ENCODE assay signal across 25 cellular contexts in genomic region chr20:57060407-57061057, GRCh38.
A peak's percentile ranks its signal among the peaks of the same experiment; 100 is the strongest.
DNase-seq lines count a peak whose midpoint lies in the region; ATAC-seq and TF ChIP-seq lines count a peak whose summit lies in the region.
"Had no signal": no experiment of that assay in that cellular context is flagged by ENCODE, and none has a peak within 500 bp of the region (broad histone marks: within the 10 kb centered on the region; RNA-seq: fewer than 3 reads in every experiment).

No MANE protein-coding gene starts in this region.

- ATAC-seq in activated T-helper 17 cell treated with anti-CD3 and anti-CD28 coated beads, Interleukin-2, amount 50 U/mL, for 72 hours (replicated peaks): peak; percentile 34
- ATAC-seq in sciatic nerve: no peak
- no peak for ATAC-seq in naive thymus-derived CD8-positive, alpha-beta T cell
- ATAC-seq: heart left ventricle; stimulated activated naive CD8-positive, alpha-beta T cell treated with anti-CD3 and anti-CD28 coated beads, Interleukin-15, Interleukin-2, amounts not matched to agents 100 U/mL and 50 U/mL, for 24 hours had no signal

- H3K27ac Mint-ChIP-seq in CD14-positive monocyte (no peak overlapping the region), progenitor cell of endocrine pancreas (no peak overlapping the region)
- no peak overlapping the region for H3K27ac Mint-ChIP-seq in activated T-helper 17 cell treated with anti-CD3 and anti-CD28 coated beads, Interleukin-2, amount 50 U/mL, for 72 hours
- no peak overlapping the region for H3K27ac Mint-ChIP-seq in naive thymus-derived CD8-positive, alpha-beta T cell
- H3K27ac Mint-ChIP-seq: activated T-helper 1 cell treated with anti-CD3 and anti-CD28 coated beads, Interleukin-12 subunit alpha, Interleukin-12 subunit beta, Interleukin-2, Interleukin-4 antibody, amounts not matched to agents 30 ng/mL and 10 ng/mL and 1 ng/mL, durations not matched to agents 14 hours and 24 hours and 36 hours; neural progenitor cell; WTC11 had no signal

- TF ChIP-seq CTCF in CD14-positive monocyte (IDR thresholded peaks at IDR 0.05) (no peak), progenitor cell of endocrine pancreas (IDR thresholded peaks at IDR 0.05; ENCODE audit: unreplicated experiment) (no peak), thyroid gland (IDR thresholded peaks at IDR 0.05) (no peak)

- no peak overlapping the region for H3K27ac ChIP-seq in thyroid gland
- H3K27ac ChIP-seq: BLaER1, coronary artery, heart left ventricle, KMS-11, neural progenitor cell had no signal

- H3K9me3 ChIP-seq in thyroid gland: no peaks in the 10 kb centered on the region
- H3K9me3 ChIP-seq: BLaER1, heart left ventricle had no signal

- H3K36me3 ChIP-seq in thyroid gland: no peaks in the 10 kb centered on the region
- H3K36me3 ChIP-seq: BLaER1, heart left ventricle, neural progenitor cell had no signal

- H3K27me3 Mint-ChIP-seq in CD14-positive monocyte (ENCODE audit: low read depth in 3 of 3) (peaks cover 2 to 29% (median 9%) of the 10 kb centered on the region in 3 donors), progenitor cell of endocrine pancreas (peaks cover 46% of the 10 kb centered on the region)
- peaks cover 20% of the 10 kb centered on the region for H3K27me3 Mint-ChIP-seq in activated T-helper 17 cell treated with anti-CD3 and anti-CD28 coated beads, Interleukin-2, amount 50 U/mL, for 72 hours
- peaks cover 14 to 27% (median 18%) of the 10 kb centered on the region in 5 donors for H3K27me3 Mint-ChIP-seq in naive thymus-derived CD8-positive, alpha-beta T cell

- 77 to 79% methylated on average over 6 to 7 of the region's 8 CpGs for WGBS in thyroid gland, 2 donors

- H3K9me3 Mint-ChIP-seq in CD14-positive monocyte (peaks cover 0 to 2% (median 0%) of the 10 kb centered on the region in 7 donors), progenitor cell of endocrine pancreas (ENCODE audit: low read depth) (no peaks in the 10 kb centered on the region)
- no peaks in the 10 kb centered on the region for H3K9me3 Mint-ChIP-seq in activated T-helper 17 cell treated with anti-CD3 and anti-CD28 coated beads, Interleukin-2, amount 50 U/mL, for 72 hours
- no peaks in the 10 kb centered on the region for H3K9me3 Mint-ChIP-seq in naive thymus-derived CD8-positive, alpha-beta T cell
- H3K9me3 Mint-ChIP-seq: activated T-helper 1 cell treated with anti-CD3 and anti-CD28 coated beads, Interleukin-12 subunit alpha, Interleukin-12 subunit beta, Interleukin-2, Interleukin-4 antibody, amounts not matched to agents 30 ng/mL and 10 ng/mL and 1 ng/mL, durations not matched to agents 14 hours and 24 hours and 36 hours; WTC11 had no signal

- intact Hi-C loops in CD14-positive monocyte (cut with micrococcal nuclease): no loop called here
- intact Hi-C loops in sciatic nerve (cut with DNase I): no loop called here
- intact Hi-C loops in thyroid gland (cut with DNase I): no loop called here

- H3K4me3 Mint-ChIP-seq in CD14-positive monocyte (no peak overlapping the region), progenitor cell of endocrine pancreas (ENCODE audit: low read depth) (no peak overlapping the region)
- H3K4me3 Mint-ChIP-seq in activated T-helper 17 cell treated with anti-CD3 and anti-CD28 coated beads, Interleukin-2, amount 50 U/mL, for 72 hours: no peak overlapping the region
- no peak overlapping the region for H3K4me3 Mint-ChIP-seq in naive thymus-derived CD8-positive, alpha-beta T cell
- H3K4me3 Mint-ChIP-seq: activated T-helper 1 cell treated with anti-CD3 and anti-CD28 coated beads, Interleukin-12 subunit alpha, Interleukin-12 subunit beta, Interleukin-2, Interleukin-4 antibody, amounts not matched to agents 30 ng/mL and 10 ng/mL and 1 ng/mL, durations not matched to agents 14 hours and 24 hours and 36 hours; neural progenitor cell; WTC11 had no signal

- H3K4me1 ChIP-seq in thyroid gland: peaks cover 0 to 11% of the 10 kb centered on the region in 2 donors
- H3K4me1 ChIP-seq: heart left ventricle had no signal

- H3K4me3 ChIP-seq in thyroid gland (replicated peaks in 1 of 3): no peak overlapping the region
- H3K4me3 ChIP-seq: BLaER1, coronary artery, heart left ventricle, lung, neural progenitor cell had no signal

- no peaks in the 10 kb centered on the region for H3K36me3 Mint-ChIP-seq in CD14-positive monocyte
- no peaks in the 10 kb centered on the region for H3K36me3 Mint-ChIP-seq in activated T-helper 17 cell treated with anti-CD3 and anti-CD28 coated beads, Interleukin-2, amount 50 U/mL, for 72 hours (ENCODE audit: low read depth)
- H3K36me3 Mint-ChIP-seq in progenitor cell of endocrine pancreas (ENCODE audit: insufficient read depth): no peaks in the 10 kb centered on the region
- H3K36me3 Mint-ChIP-seq in naive thymus-derived CD8-positive, alpha-beta T cell: no peaks in the 10 kb centered on the region
- H3K36me3 Mint-ChIP-seq: neural progenitor cell, WTC11 had no signal

- POLR2A ChIA-PET in naive thymus-derived CD8-positive, alpha-beta T cell (lab: Charles Lee): no interaction called here

- no peaks in the 10 kb centered on the region for H3K27me3 ChIP-seq in thyroid gland

- no peaks in the 10 kb centered on the region for H3K4me1 Mint-ChIP-seq in CD14-positive monocyte
- peaks cover 4% of the 10 kb centered on the region for H3K4me1 Mint-ChIP-seq in activated T-helper 17 cell treated with anti-CD3 and anti-CD28 coated beads, Interleukin-2, amount 50 U/mL, for 72 hours
- H3K4me1 Mint-ChIP-seq in progenitor cell of endocrine pancreas (ENCODE audit: low read depth): no peaks in the 10 kb centered on the region
- no peaks in the 10 kb centered on the region for H3K4me1 Mint-ChIP-seq in naive thymus-derived CD8-positive, alpha-beta T cell

- no peak for TF ChIP-seq POLR2A in thyroid gland (IDR thresholded peaks at IDR 0.05)

- DNase-seq in CD14-positive monocyte (ENCODE audit: low spot score) (peak; percentile 38), HT1080 (ENCODE audit: low read depth) (peak; percentile 62), sciatic nerve (ENCODE audit: low spot score) (peak; percentile 28), progenitor cell of endocrine pancreas (ENCODE audit: low spot score, unreplicated experiment) (no peak), thyroid gland (no peak)
- no peak for DNase-seq in naive thymus-derived CD8-positive, alpha-beta T cell
- DNase-seq: activated CD4-positive, alpha-beta T cell treated with anti-CD3 and anti-CD28 coated beads, Interleukin-2, amount 50 U/mL, for 4 hours; activated naive CD4-positive, alpha-beta T cell treated with anti-CD3 and anti-CD28 coated beads, Interleukin-2, amount 50 U/mL, for 16 hours; amniotic stem cell; effector memory CD4-positive, alpha-beta T cell; heart left ventricle; kidney glomerular epithelial cell; NCI-H1417 treated with DMSO at 0.1 percent for 48 hours; NCI-H446 treated with DMSO at 0.1 percent for 48 hours; SHP77 treated with DMSO at 0.1 percent for 48 hours; stimulated activated CD4-positive, alpha-beta T cell treated with anti-CD3 and anti-CD28 coated beads, Interleukin-15, amount 100 ng/mL, for 24 hours; stimulated activated naive CD8-positive, alpha-beta T cell treated with anti-CD3 and anti-CD28 coated beads, Interleukin-15, Interleukin-2, amounts not matched to agents 100 U/mL and 50 U/mL, for 24 hours had no signal

Comparison
In these comparisons a context has a peak if more than half of its experiments do, and no peak if none do; other contexts are left out.
1. DNase-seq: peak in CD14-positive monocyte (single experiment), HT1080 (single experiment) and sciatic nerve (single experiment); none in progenitor cell of endocrine pancreas (single experiment), thyroid gland (0 of 2) and naive thymus-derived CD8-positive, alpha-beta T cell (0 of 10).